Comparison of ENCODE assay signal across 8 cellular contexts in the genomic region with DNA sequence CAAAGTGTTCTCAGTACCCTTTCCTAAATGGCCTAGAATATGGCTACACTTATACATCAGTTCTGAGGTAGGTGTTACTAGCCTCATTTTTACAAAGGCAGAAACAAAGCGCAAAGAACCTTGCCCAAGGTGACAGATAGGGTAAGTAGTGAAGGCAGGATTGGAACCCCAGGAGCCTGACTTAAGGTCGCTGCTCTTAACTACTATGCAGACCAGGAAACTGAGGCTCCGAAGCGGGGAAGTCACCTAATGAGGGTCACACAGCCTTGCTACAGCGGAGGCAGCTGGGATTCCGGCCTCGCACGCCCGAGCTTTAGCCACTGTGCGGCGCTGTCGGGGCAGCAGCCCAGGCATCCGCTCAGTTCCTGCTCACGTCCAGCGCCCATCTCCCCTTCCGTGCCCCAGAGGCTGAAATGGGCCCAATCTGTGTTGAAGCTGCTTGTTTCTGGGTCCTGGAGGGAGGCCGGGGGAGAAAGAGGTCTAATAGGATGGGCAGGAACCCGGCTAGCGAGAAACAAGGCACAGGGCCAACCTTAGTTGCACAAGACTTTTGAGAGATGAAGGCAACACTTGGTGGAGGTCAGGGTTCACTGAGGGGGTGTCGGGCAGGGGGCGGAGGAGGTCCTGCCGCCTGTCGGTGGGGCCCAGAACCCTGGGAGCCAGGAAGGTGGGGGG. TPM values are rescaled to one million over a fixed set of nuclear protein-coding genes. Genes with fewer than 3 reads are reported as not detected.
DNase-seq lines count a peak whose midpoint lies in the region; ATAC-seq and TF ChIP-seq lines count a peak whose summit lies in the region.

No MANE protein-coding gene starts in this region.

- no peaks in the 10 kb centered on the region for H3K9me3 Mint-ChIP-seq in central memory CD8-positive, alpha-beta T cell

- no peaks in the 10 kb centered on the region for H3K27me3 Mint-ChIP-seq in central memory CD8-positive, alpha-beta T cell

- peaks cover 15% of the 10 kb centered on the region for H3K36me3 Mint-ChIP-seq in central memory CD8-positive, alpha-beta T cell (ENCODE audit: insufficient read depth)

- ATAC-seq in GM18502 (IDR thresholded peaks at IDR 0.05; ENCODE audit: poor library complexity, unreplicated experiment) = peak; percentile 47
- peak; percentile 32 for ATAC-seq in HG03039 (IDR thresholded peaks at IDR 0.05; ENCODE audit: unreplicated experiment)
- peak; percentile 26 for ATAC-seq in central memory CD8-positive, alpha-beta T cell (replicated peaks; ENCODE audit: extremely low read depth, poor library complexity, severe bottlenecking)
- peak; percentile 55 for ATAC-seq in left lobe of liver

- peak; percentile 99 for TF ChIP-seq CTCF in WI38 (IDR thresholded peaks at IDR 0.05; ENCODE audit: low read depth, low read length)

- DNase-seq in 8988T = peak; percentile 85
- DNase-seq in NCI-H2171 treated with DMSO at 0.1 percent for 48 hours (lab: John Stamatoyannopoulos, UW) = peak; percentile 71
- peak; percentile 53 to 67 for DNase-seq in central memory CD8-positive, alpha-beta T cell (ENCODE audit: low spot score in 2 of 2)
- DNase-seq in left lobe of liver (ENCODE audit: low spot score) = peak; percentile 80
- DNase-seq in stimulated activated CD4-positive, alpha-beta T cell treated with anti-CD3 and anti-CD28 coated beads, Interleukin-4, amount 100 ng/mL, for 1 hour = peak; percentile 80

- peak overlapping the region; percentile 66 for H3K27ac Mint-ChIP-seq in central memory CD8-positive, alpha-beta T cell (ENCODE audit: low read depth)

- peak overlapping the region; percentile 68 for H3K4me3 ChIP-seq in WI38 (ENCODE audit: low read depth, low read length)

- peak overlapping the region; percentile 90 for H3K4me3 Mint-ChIP-seq in central memory CD8-positive, alpha-beta T cell

- H3K4me1 Mint-ChIP-seq in central memory CD8-positive, alpha-beta T cell = peaks cover 36% of the 10 kb centered on the region

RNA-seq across cellular contexts. Expression of a gene that starts 1.4 kb away (rescaled TPM):
- 0.55 TPM for total RNA-seq in left lobe of liver

RNA-seq across cellular contexts. Expression of a gene that starts 20.4 kb away (rescaled TPM):
- not detected for total RNA-seq in left lobe of liver

Comparison
In these comparisons a context has a peak if more than half of its experiments do, and no peak if none do; other contexts are left out.
1. Peak in every context shown above with its lines: DNase-seq, ATAC-seq and H3K4me3 ChIP-seq.